ENCODE assay signal across 17 cellular contexts in genomic region chr3:187778726-187779125, GRCh38.
"Had no signal": no experiment of that assay in that cellular context is flagged by ENCODE, and none has a peak within 500 bp of the region (broad histone marks: within the 10 kb centered on the region; RNA-seq: fewer than 3 reads in every experiment).

No MANE protein-coding gene starts in this region.

- ATAC-seq: activated T-helper 17 cell treated with anti-CD3 and anti-CD28 coated beads, Interleukin-2, amount 50 U/mL, for 72 hours; WTC11 had no signal

- H3K4me1 ChIP-seq: testis, uterus had no signal

- H3K36me3 ChIP-seq: brain microvascular endothelial cell, left ventricle myocardium inferior, sigmoid colon, uterus had no signal

- H3K36me3 Mint-ChIP-seq: WTC11 had no signal

- FAIRE-seq: frontal cortex had no signal

- H3K9me3 Mint-ChIP-seq: activated T-helper 17 cell treated with anti-CD3 and anti-CD28 coated beads, Interleukin-2, amount 50 U/mL, for 72 hours; endodermal cell; WTC11 had no signal

- H3K9me3 ChIP-seq: left ventricle myocardium inferior, sigmoid colon, testis, uterus had no signal

- H3K27me3 Mint-ChIP-seq: activated T-helper 17 cell treated with anti-CD3 and anti-CD28 coated beads, Interleukin-2, amount 50 U/mL, for 72 hours had no signal

- H3K4me3 Mint-ChIP-seq: endodermal cell, nephron, WTC11 had no signal

- H3K4me1 Mint-ChIP-seq: nephron had no signal

- H3K27ac Mint-ChIP-seq: endodermal cell, nephron, WTC11 had no signal

- H3K27me3 ChIP-seq: brain microvascular endothelial cell, sigmoid colon, testis, uterus had no signal

- DNase-seq: activated CD8-positive, alpha-beta memory T cell treated with anti-CD3 and anti-CD28 coated beads, Interleukin-2, amount 50 U/mL, for 48 hours; activated naive CD4-positive, alpha-beta T cell treated with anti-CD3 and anti-CD28 coated beads, Interleukin-2, amount 50 U/mL, for 16 hours; brain microvascular endothelial cell; endodermal cell; islet precursor cell; left ventricle myocardium inferior; mesenchymal stem cell; sigmoid colon; stimulated activated CD4-positive, alpha-beta T cell treated with anti-CD3 and anti-CD28 coated beads, Interleukin-2, amount 100 ng/mL, for 24 hours; stimulated activated naive CD4-positive, alpha-beta T cell treated with Interleukin-2 at 50 U/mL for 16 hours; testis; uterus had no signal

- H3K27ac ChIP-seq: brain microvascular endothelial cell, left ventricle myocardium inferior, sigmoid colon, SK-N-MC, testis, uterus had no signal

- H3K4me3 ChIP-seq: left ventricle myocardium inferior, sigmoid colon, SK-N-MC, testis, uterus had no signal
